ENCODE assay signal across 33 cellular contexts in genomic region chr2:83234291-83234690, GRCh38.
"Had no signal": no experiment of that assay in that cellular context is flagged by ENCODE, and none has a peak within 500 bp of the region (broad histone marks: within the 10 kb centered on the region; RNA-seq: fewer than 3 reads in every experiment).

No MANE protein-coding gene starts in this region.

- H3K4me3 ChIP-seq: ascending aorta, coronary artery, dorsolateral prefrontal cortex, heart left ventricle, right lobe of liver, thoracic aorta, uterus had no signal

- H3K36me3 Mint-ChIP-seq: activated CD4-positive, alpha-beta memory T cell treated with anti-CD3 and anti-CD28 coated beads for 36 hours; activated naive CD8-positive, alpha-beta T cell treated with anti-CD3 and anti-CD28 coated beads, Interleukin-2, amount 10 ng/mL, durations not matched to agents 7 days and 5 days; mesothelial cell of epicardium; naive thymus-derived CD8-positive, alpha-beta T cell; stimulated activated effector memory CD8-positive, alpha-beta T cell treated with anti-CD3 and anti-CD28 coated beads, Interleukin-12 subunit alpha, Interleukin-12 subunit beta, amount 100 ng/mL, for 72 hours had no signal

- H3K4me1 Mint-ChIP-seq: activated CD4-positive, alpha-beta T cell treated with anti-CD3 and anti-CD28 coated beads, Interleukin-2, amount 10 ng/mL, durations not matched to agents 24 days and 14 days; activated naive CD8-positive, alpha-beta T cell treated with anti-CD3 and anti-CD28 coated beads, Interleukin-2, amount 10 ng/mL, durations not matched to agents 7 days and 5 days; immature natural killer cell; naive thymus-derived CD8-positive, alpha-beta T cell; stimulated activated effector memory CD8-positive, alpha-beta T cell treated with anti-CD3 and anti-CD28 coated beads, Interleukin-12 subunit alpha, Interleukin-12 subunit beta, amount 100 ng/mL, for 72 hours; T-helper 17 cell had no signal

- H3K27me3 ChIP-seq: ascending aorta, brain microvascular endothelial cell, dorsolateral prefrontal cortex, heart left ventricle, neutrophil, right lobe of liver, uterus had no signal

- H3K9me3 Mint-ChIP-seq: activated CD4-positive, alpha-beta T cell treated with anti-CD3 and anti-CD28 coated beads, Interleukin-2, amount 10 ng/mL, durations not matched to agents 24 days and 14 days; activated naive CD8-positive, alpha-beta T cell treated with anti-CD3 and anti-CD28 coated beads, Interleukin-2, amount 10 ng/mL, durations not matched to agents 7 days and 5 days; activated T-helper 1 cell treated with anti-CD3 and anti-CD28 coated beads, Interleukin-12 subunit alpha, Interleukin-12 subunit beta, Interleukin-2, Interleukin-4 antibody, amounts not matched to agents 30 ng/mL and 10 ng/mL and 1 ng/mL, durations not matched to agents 14 hours and 24 hours and 36 hours had no signal

- H3K36me3 ChIP-seq: ascending aorta, brain microvascular endothelial cell, heart left ventricle, neutrophil, right lobe of liver, thoracic aorta, uterus had no signal

- H3K27me3 Mint-ChIP-seq: activated CD4-positive, alpha-beta memory T cell treated with anti-CD3 and anti-CD28 coated beads for 36 hours; activated CD4-positive, alpha-beta T cell treated with anti-CD3 and anti-CD28 coated beads, Interleukin-2, amount 10 ng/mL, durations not matched to agents 24 days and 14 days; activated naive CD8-positive, alpha-beta T cell treated with anti-CD3 and anti-CD28 coated beads, Interleukin-2, amount 10 ng/mL, durations not matched to agents 7 days and 5 days; naive thymus-derived CD8-positive, alpha-beta T cell; stimulated activated naive CD8-positive, alpha-beta T cell treated with anti-CD3 and anti-CD28 coated beads, Interleukin-15, Interleukin-2, amounts not matched to agents 100 ng/mL and 50 ng/mL, for 24 hours; T-helper 17 cell had no signal

- H3K27ac Mint-ChIP-seq: activated CD4-positive, alpha-beta memory T cell treated with anti-CD3 and anti-CD28 coated beads for 36 hours; activated CD4-positive, alpha-beta T cell treated with anti-CD3 and anti-CD28 coated beads, Interleukin-2, amount 10 ng/mL, durations not matched to agents 24 days and 14 days; activated naive CD4-positive, alpha-beta T cell treated with anti-CD3 and anti-CD28 coated beads for 36 hours; activated naive CD8-positive, alpha-beta T cell treated with anti-CD3 and anti-CD28 coated beads, Interleukin-2, amount 10 ng/mL, durations not matched to agents 7 days and 5 days; activated T-helper 1 cell treated with anti-CD3 and anti-CD28 coated beads, Interleukin-12 subunit alpha, Interleukin-12 subunit beta, Interleukin-2, Interleukin-4 antibody, amounts not matched to agents 30 ng/mL and 10 ng/mL and 1 ng/mL, durations not matched to agents 14 hours and 24 hours and 36 hours; immature natural killer cell; mesothelial cell of epicardium; naive thymus-derived CD8-positive, alpha-beta T cell; stimulated activated effector memory CD8-positive, alpha-beta T cell treated with anti-CD3 and anti-CD28 coated beads, Interleukin-12 subunit alpha, Interleukin-12 subunit beta, amount 100 ng/mL, for 72 hours; stimulated activated naive CD8-positive, alpha-beta T cell treated with anti-CD3 and anti-CD28 coated beads, Interleukin-15, Interleukin-2, amounts not matched to agents 100 ng/mL and 50 ng/mL, for 24 hours; T-helper 17 cell had no signal

- H3K4me3 Mint-ChIP-seq: activated CD4-positive, alpha-beta memory T cell treated with anti-CD3 and anti-CD28 coated beads for 36 hours; activated CD4-positive, alpha-beta T cell treated with anti-CD3 and anti-CD28 coated beads, Interleukin-2, amount 10 ng/mL, durations not matched to agents 24 days and 14 days; activated naive CD4-positive, alpha-beta T cell treated with anti-CD3 and anti-CD28 coated beads for 36 hours; activated naive CD8-positive, alpha-beta T cell treated with anti-CD3 and anti-CD28 coated beads, Interleukin-2, amount 10 ng/mL, durations not matched to agents 7 days and 5 days; activated T-helper 1 cell treated with anti-CD3 and anti-CD28 coated beads, Interleukin-12 subunit alpha, Interleukin-12 subunit beta, Interleukin-2, Interleukin-4 antibody, amounts not matched to agents 30 ng/mL and 10 ng/mL and 1 ng/mL, durations not matched to agents 14 hours and 24 hours and 36 hours; immature natural killer cell; mesothelial cell of epicardium; naive thymus-derived CD8-positive, alpha-beta T cell; stimulated activated effector memory CD8-positive, alpha-beta T cell treated with anti-CD3 and anti-CD28 coated beads, Interleukin-12 subunit alpha, Interleukin-12 subunit beta, amount 100 ng/mL, for 72 hours; stimulated activated naive CD8-positive, alpha-beta T cell treated with anti-CD3 and anti-CD28 coated beads, Interleukin-15, Interleukin-2, amounts not matched to agents 100 ng/mL and 50 ng/mL, for 24 hours; T-helper 17 cell had no signal

- DNase-seq: activated CD4-positive, alpha-beta memory T cell treated with anti-CD3 and anti-CD28 coated beads for 36 hours; activated CD4-positive, alpha-beta T cell treated with anti-CD3 and anti-CD28 coated beads, Interleukin-2, amount 10 ng/mL, durations not matched to agents 24 days and 14 days; activated CD4-positive, CD25-positive, alpha-beta regulatory T cell treated with anti-CD3 and anti-CD28 coated beads, Interleukin-2, amount 50 U/mL, for 72 hours; activated CD8-positive, alpha-beta memory T cell treated with anti-CD3 and anti-CD28 coated beads, Interleukin-2, amount 50 U/mL, for 4 hours; activated effector memory CD4-positive, alpha-beta T cell treated with anti-CD3 and anti-CD28 coated beads, Interleukin-2, amount 50 U/mL, for 16 hours; activated naive CD4-positive, alpha-beta T cell treated with anti-CD3 and anti-CD28 coated beads for 36 hours; activated naive CD8-positive, alpha-beta T cell treated with anti-CD3 and anti-CD28 coated beads, Interleukin-2, amount 10 ng/mL, durations not matched to agents 7 days and 5 days; activated T-cell treated with anti-CD3 and anti-CD28 coated beads, Interleukin-2, amount 50 U/mL, for 1 hour; brain microvascular endothelial cell; dorsolateral prefrontal cortex; effector memory CD4-positive, alpha-beta T cell; foreskin fibroblast; heart left ventricle; hypothalamus; immature natural killer cell; kidney; left colon; naive thymus-derived CD8-positive, alpha-beta T cell; right lobe of liver; small intestine; stimulated activated CD4-positive, alpha-beta T cell treated with anti-CD3 and anti-CD28 coated beads, Interleukin-4, amount 100 ng/mL, for 24 hours; T-helper 17 cell; T1000; trophoblast cell; uterus had no signal

- ATAC-seq: heart left ventricle; left colon; naive thymus-derived CD8-positive, alpha-beta T cell; right lobe of liver; stimulated activated effector memory CD8-positive, alpha-beta T cell treated with anti-CD3 and anti-CD28 coated beads, Interleukin-12 subunit alpha, Interleukin-12 subunit beta, amount 100 ng/mL, for 72 hours; T-helper 17 cell had no signal

- H3K4me1 ChIP-seq: ascending aorta, heart left ventricle, right lobe of liver, uterus had no signal

- H3K9me3 ChIP-seq: ascending aorta, neutrophil, right lobe of liver, thoracic aorta, uterus had no signal
